In the genomic region with DNA sequence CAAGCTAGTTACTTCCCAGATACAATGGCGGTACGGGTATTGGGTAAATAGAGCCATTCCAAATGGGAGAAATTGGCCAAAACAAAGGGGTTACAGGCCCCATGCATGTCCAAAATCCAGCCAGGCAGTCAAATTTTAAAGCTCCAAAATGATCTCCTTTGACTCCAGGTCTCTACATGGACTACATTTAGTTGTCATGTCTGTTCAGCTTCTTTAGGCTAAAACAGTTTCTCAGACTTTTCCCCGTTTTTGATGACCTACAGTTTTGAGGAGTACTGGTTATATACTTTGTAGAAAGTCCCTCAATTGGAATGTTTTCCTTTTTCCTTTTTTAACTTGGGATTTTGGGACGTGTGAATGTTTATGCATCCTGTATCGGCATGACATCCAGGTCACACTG, we compare ENCODE assay signal across 28 cellular contexts.
"Had no signal": no experiment of that assay in that cellular context is flagged by ENCODE, and none has a peak within 500 bp of the region (broad histone marks: within the 10 kb centered on the region; RNA-seq: fewer than 3 reads in every experiment).

No MANE protein-coding gene starts in this region.

- H3K36me3 ChIP-seq: left lung, lower lobe of right lung, neutrophil, right atrium auricular region, upper lobe of left lung, vagina had no signal

- H3K27ac ChIP-seq: left lung, lower lobe of right lung, neutrophil, parathyroid adenoma, psoas muscle, right atrium auricular region, stomach, testis, tibial nerve, upper lobe of left lung, vagina had no signal

- H3K9ac ChIP-seq: parathyroid adenoma had no signal

- DNase-seq: head of caudate nucleus; hippocampal formation; kidney glomerular epithelial cell; left colon; lower lobe of right lung; mammary epithelial cell; mesenchymal stem cell; naive thymus-derived CD8-positive, alpha-beta T cell; occipital lobe; psoas muscle; small intestine; stimulated activated CD4-positive, alpha-beta T cell treated with anti-CD3 and anti-CD28 coated beads, Interleukin-1b, Interleukin-23, amount 100 ng/mL, for 48 hours; stimulated activated CD4-positive, alpha-beta T cell treated with anti-CD3 and anti-CD28 coated beads, Interleukin-2, amount 100 ng/mL, for 48 hours; stimulated activated CD4-positive, alpha-beta T cell treated with anti-CD3 and anti-CD28 coated beads, Interleukin-4, amount 100 ng/mL, for 4 hours; stimulated activated CD8-positive, alpha-beta memory T cell treated with anti-CD3 and anti-CD28 coated beads, Interleukin-4, amount 100 ng/mL, for 48 hours; stimulated activated naive B cell treated with anti-CD40 and anti-IgM and Interleukin-4, amounts not matched to agents 10 μg/mL and 1 μg/mL and 100 μg/mL, for 72 hours; stimulated activated naive CD8-positive, alpha-beta T cell treated with anti-CD3 and anti-CD28 coated beads, Interleukin-15, Interleukin-2, amounts not matched to agents 100 U/mL and 50 U/mL, for 24 hours; stomach; testis had no signal

- H3K27me3 ChIP-seq: left lung, neutrophil, right atrium auricular region, stomach, testis, tibial nerve, upper lobe of left lung, vagina had no signal

- H3K4me3 ChIP-seq: left lung, lower lobe of right lung, psoas muscle, right atrium auricular region, stomach, testis, tibial nerve, upper lobe of left lung, vagina had no signal

- H3K9me3 ChIP-seq: left lung, lower lobe of right lung, neutrophil, psoas muscle, right atrium auricular region, stomach, testis, tibial nerve, upper lobe of left lung, vagina had no signal

- H3K79me2 ChIP-seq: parathyroid adenoma had no signal

- H3K4me1 ChIP-seq: parathyroid adenoma had no signal

- H2AFZ ChIP-seq: parathyroid adenoma had no signal

- FAIRE-seq: keratinocyte, small intestine had no signal

- ATAC-seq: left colon; left lung; lower lobe of right lung; naive thymus-derived CD8-positive, alpha-beta T cell; psoas muscle; sciatic nerve; stimulated activated naive B cell treated with anti-CD40 and anti-IgM and Interleukin-4, amounts not matched to agents 10 μg/mL and 1 μg/mL and 100 μg/mL, for 72 hours; stimulated activated naive CD8-positive, alpha-beta T cell treated with anti-CD3 and anti-CD28 coated beads, Interleukin-15, Interleukin-2, amounts not matched to agents 100 U/mL and 50 U/mL, for 24 hours had no signal
